In the genomic region with DNA sequence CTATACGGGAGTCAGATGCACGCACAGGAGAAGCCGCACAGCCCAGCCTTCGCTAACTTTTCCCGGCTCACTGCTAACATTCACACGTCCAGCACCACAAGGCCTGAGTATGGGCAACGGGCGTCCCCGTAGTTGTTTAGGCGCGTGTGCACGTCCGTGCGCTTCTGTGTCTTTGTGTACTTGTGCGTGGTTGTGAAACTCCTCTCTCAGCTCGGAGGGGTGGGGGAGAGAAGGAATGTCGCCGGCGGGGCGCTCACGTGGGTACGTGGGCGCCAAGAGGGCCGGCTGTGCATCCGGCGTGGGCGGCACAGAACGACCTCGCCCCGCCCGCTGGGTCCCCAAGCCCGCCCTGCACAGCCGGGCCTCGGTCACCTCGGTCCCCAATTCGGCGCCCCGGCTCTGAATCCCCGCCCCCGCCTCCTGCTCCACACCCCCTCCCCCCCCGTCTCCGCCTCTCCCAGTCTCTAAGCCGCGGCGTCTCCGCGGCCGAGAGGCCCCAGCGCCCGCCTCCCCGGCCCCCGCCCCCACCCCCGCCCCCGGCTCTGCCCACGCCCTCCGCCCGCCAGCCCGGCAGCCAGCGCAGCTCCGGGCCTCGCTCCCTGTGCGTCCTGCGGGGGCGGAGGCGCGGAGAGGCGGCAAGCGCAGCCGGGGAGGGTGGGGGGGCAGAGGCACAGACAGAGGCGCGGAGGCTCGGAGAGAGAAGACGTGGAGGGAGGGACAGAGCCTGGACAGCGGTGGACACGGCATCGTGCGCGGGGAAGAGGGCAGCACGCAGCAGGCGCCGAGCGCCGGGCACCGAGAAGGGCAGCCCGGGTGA, we compare ENCODE assay signal across 1 cellular context.
TF ChIP-seq lines count a peak whose summit lies in the region.

Gene NAB2, plus strand, starts transcription at position 673 of the 817 bp plus-strand sequence. CDS start 158 bp downstream, outside the sequence.

TF ChIP-seq in K562, 482 proteins besides CTCF, POLR2A, EP300 and RAD21 (continued from another document and continues in another):
- TF ChIP-seq PATZ1 (CRISPR knock-in tag; IDR thresholded peaks at IDR 0.05; ENCODE audit: borderline replicate concordance), result no peak
- no peak for TF ChIP-seq ATF7 (IDR thresholded peaks at IDR 0.05)
- peak; percentile 3; the same call in 1 of the 2 replicates for TF ChIP-seq NFRKB (IDR thresholded peaks at IDR 0.05; ENCODE audit: low read depth)
- TF ChIP-seq KDM4B (IDR thresholded peaks at IDR 0.05; ENCODE audit: borderline replicate concordance in 2 of 2, low read depth in 1 of 2), result no peak
- no peak for TF ChIP-seq MEIS2 (IDR thresholded peaks at IDR 0.05; ENCODE audit: partially characterized antibody)
- TF ChIP-seq GABPB2 (CRISPR knock-in tag; conservative IDR thresholded peaks at IDR 0.05), result 0 out of 2 replicates have a peak, but pooled peaks have one; percentile 49
- TF ChIP-seq SAP30 (IDR thresholded peaks at IDR 0.05; ENCODE audit: borderline replicate concordance, insufficient read depth, low read depth, low read length, poor library complexity, severe bottlenecking), result peak; percentile 62
- no peak for TF ChIP-seq PHB (CRISPR knock-in tag; IDR thresholded peaks at IDR 0.05)
- no peak for TF ChIP-seq RBM25 (IDR thresholded peaks at IDR 0.05; ENCODE audit: low read depth, low read length, severe bottlenecking)
- no peak for TF ChIP-seq ZNF224 (CRISPR knock-in tag; IDR thresholded peaks at IDR 0.05)
- no peak for TF ChIP-seq FUS (optimal IDR thresholded peaks at IDR 0.05; ENCODE audit: low read depth, low read length)
- no peak for TF ChIP-seq CEBPZ (IDR thresholded peaks at IDR 0.05; ENCODE audit: borderline replicate concordance, low read depth, low read length)
- TF ChIP-seq STAT6 (CRISPR knock-in tag; IDR thresholded peaks at IDR 0.05), result no peak
- no peak for TF ChIP-seq CBFB (CRISPR knock-in tag; IDR thresholded peaks at IDR 0.05)
- TF ChIP-seq NFE2L1 (tag; IDR thresholded peaks at IDR 0.05; ENCODE audit: borderline replicate concordance, low read depth), result no peak
- no peak for TF ChIP-seq ZNF551 (CRISPR knock-in tag; IDR thresholded peaks at IDR 0.05)
- no peak for TF ChIP-seq NONO (IDR thresholded peaks at IDR 0.05; ENCODE audit: low read depth in 2 of 2, low read length in 1 of 2)
- no peak for TF ChIP-seq CC2D1A (IDR thresholded peaks at IDR 0.05)
- no peak for TF ChIP-seq YBX1 (IDR thresholded peaks at IDR 0.05)
- TF ChIP-seq ZNF121 (CRISPR knock-in tag; conservative IDR thresholded peaks at IDR 0.05), result no peak
- no peak for TF ChIP-seq RBM17 (IDR thresholded peaks at IDR 0.05; ENCODE audit: borderline replicate concordance, low read depth, low read length)
- TF ChIP-seq, protein P1, sequence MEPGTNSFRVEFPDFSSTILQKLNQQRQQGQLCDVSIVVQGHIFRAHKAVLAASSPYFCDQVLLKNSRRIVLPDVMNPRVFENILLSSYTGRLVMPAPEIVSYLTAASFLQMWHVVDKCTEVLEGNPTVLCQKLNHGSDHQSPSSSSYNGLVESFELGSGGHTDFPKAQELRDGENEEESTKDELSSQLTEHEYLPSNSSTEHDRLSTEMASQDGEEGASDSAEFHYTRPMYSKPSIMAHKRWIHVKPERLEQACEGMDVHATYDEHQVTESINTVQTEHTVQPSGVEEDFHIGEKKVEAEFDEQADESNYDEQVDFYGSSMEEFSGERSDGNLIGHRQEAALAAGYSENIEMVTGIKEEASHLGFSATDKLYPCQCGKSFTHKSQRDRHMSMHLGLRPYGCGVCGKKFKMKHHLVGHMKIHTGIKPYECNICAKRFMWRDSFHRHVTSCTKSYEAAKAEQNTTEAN (CRISPR knock-in tag; IDR thresholded peaks at IDR 0.05), result no peak
- TF ChIP-seq TCF7L2 (IDR thresholded peaks at IDR 0.05; ENCODE audit: low read depth, low read length), result no peak
- TF ChIP-seq TAF1 (IDR thresholded peaks at IDR 0.05; ENCODE audit: control insufficient read depth, extremely low read depth, insufficient read depth, low read length, severe bottlenecking), result peak; percentile 82
- no peak for TF ChIP-seq KLF16 (IDR thresholded peaks at IDR 0.05)
- peak; percentile 19 for TF ChIP-seq TBP (optimal IDR thresholded peaks at IDR 0.05; ENCODE audit: low read depth, low read length)
- no peak for TF ChIP-seq ZNF764 (CRISPR knock-in tag; IDR thresholded peaks at IDR 0.05; ENCODE audit: low read depth)
- TF ChIP-seq ZEB2 (IDR thresholded peaks at IDR 0.05), result no peak
- peak; percentile 85 for TF ChIP-seq RBFOX2 (IDR thresholded peaks at IDR 0.05; ENCODE audit: low read depth, low read length)
- no peak for TF ChIP-seq HCFC1 (IDR thresholded peaks at IDR 0.05; ENCODE audit: low read depth, low read length)
- no peak for TF ChIP-seq STAG1 (CRISPR knock-in tag; IDR thresholded peaks at IDR 0.05; ENCODE audit: borderline replicate concordance)
- TF ChIP-seq XRCC3 (IDR thresholded peaks at IDR 0.05), result no peak
- TF ChIP-seq, protein P2, sequence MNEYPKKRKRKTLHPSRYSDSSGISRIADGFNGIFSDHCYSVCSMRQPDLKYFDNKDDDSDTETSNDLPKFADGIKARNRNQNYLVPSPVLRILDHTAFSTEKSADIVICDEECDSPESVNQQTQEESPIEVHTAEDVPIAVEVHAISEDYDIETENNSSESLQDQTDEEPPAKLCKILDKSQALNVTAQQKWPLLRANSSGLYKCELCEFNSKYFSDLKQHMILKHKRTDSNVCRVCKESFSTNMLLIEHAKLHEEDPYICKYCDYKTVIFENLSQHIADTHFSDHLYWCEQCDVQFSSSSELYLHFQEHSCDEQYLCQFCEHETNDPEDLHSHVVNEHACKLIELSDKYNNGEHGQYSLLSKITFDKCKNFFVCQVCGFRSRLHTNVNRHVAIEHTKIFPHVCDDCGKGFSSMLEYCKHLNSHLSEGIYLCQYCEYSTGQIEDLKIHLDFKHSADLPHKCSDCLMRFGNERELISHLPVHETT (CRISPR knock-in tag; conservative IDR thresholded peaks at IDR 0.05 in 1 of 2, IDR thresholded peaks at IDR 0.05 in 1 of 2), result peak in 1 of 2 experiments; percentile 82; a peak in 2 of 4 replicates
- TF ChIP-seq, protein P3, sequence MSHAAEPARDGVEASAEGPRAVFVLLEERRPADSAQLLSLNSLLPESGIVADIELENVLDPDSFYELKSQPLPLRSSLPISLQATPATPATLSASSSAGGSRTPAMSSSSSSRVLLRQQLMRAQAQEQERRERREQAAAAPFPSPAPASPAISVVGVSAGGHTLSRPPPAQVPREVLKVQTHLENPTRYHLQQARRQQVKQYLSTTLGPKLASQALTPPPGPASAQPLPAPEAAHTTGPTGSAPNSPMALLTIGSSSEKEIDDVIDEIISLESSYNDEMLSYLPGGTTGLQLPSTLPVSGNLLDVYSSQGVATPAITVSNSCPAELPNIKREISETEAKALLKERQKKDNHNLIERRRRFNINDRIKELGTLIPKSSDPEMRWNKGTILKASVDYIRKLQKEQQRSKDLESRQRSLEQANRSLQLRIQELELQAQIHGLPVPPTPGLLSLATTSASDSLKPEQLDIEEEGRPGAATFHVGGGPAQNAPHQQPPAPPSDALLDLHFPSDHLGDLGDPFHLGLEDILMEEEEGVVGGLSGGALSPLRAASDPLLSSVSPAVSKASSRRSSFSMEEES (CRISPR knock-in tag; IDR thresholded peaks at IDR 0.05), result no peak
- peak; percentile 83 for TF ChIP-seq TEAD2 (tag; IDR thresholded peaks at IDR 0.05)
- no peak for TF ChIP-seq EZH2 (IDR thresholded peaks at IDR 0.05; ENCODE audit: borderline replicate concordance, low read depth, low read length)
- TF ChIP-seq, protein P4, sequence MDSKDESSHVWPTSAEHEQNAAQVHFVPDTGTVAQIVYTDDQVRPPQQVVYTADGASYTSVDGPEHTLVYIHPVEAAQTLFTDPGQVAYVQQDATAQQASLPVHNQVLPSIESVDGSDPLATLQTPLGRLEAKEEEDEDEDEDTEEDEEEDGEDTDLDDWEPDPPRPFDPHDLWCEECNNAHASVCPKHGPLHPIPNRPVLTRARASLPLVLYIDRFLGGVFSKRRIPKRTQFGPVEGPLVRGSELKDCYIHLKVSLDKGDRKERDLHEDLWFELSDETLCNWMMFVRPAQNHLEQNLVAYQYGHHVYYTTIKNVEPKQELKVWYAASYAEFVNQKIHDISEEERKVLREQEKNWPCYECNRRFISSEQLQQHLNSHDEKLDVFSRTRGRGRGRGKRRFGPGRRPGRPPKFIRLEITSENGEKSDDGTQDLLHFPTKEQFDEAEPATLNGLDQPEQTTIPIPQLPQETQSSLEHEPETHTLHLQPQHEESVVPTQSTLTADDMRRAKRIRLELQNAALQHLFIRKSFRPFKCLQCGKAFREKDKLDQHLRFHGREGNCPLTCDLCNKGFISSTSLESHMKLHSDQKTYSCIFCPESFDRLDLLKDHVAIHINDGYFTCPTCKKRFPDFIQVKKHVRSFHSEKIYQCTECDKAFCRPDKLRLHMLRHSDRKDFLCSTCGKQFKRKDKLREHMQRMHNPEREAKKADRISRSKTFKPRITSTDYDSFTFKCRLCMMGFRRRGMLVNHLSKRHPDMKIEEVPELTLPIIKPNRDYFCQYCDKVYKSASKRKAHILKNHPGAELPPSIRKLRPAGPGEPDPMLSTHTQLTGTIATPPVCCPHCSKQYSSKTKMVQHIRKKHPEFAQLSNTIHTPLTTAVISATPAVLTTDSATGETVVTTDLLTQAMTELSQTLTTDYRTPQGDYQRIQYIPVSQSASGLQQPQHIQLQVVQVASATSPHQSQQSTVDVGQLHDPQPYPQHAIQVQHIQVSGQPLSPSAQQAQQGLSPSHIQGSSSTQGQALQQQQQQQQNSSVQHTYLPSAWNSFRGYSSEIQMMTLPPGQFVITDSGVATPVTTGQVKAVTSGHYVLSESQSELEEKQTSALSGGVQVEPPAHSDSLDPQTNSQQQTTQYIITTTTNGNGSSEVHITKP (IDR thresholded peaks at IDR 0.05; ENCODE audit: partially characterized antibody), result peak; percentile 17
- TF ChIP-seq TAF7 (tag; IDR thresholded peaks at IDR 0.05), result peak; percentile 50; the same call in 1 of the 2 replicates
- TF ChIP-seq HMGN3 (IDR thresholded peaks at IDR 0.05; ENCODE audit: borderline replicate concordance, extremely low read depth, insufficient read length, low read depth, low read length), result no peak
- TF ChIP-seq ZBTB7A (IDR thresholded peaks at IDR 0.05; ENCODE audit: borderline replicate concordance, control insufficient read depth, low read depth, low read length), result no peak; the same call in 1 of the 2 replicates
- no peak for TF ChIP-seq ZFP36 (IDR thresholded peaks at IDR 0.05; ENCODE audit: low read depth, low read length, partially characterized antibody)
- no peak for TF ChIP-seq ZNF766 (CRISPR knock-in tag; conservative IDR thresholded peaks at IDR 0.05)
